8 cellular contexts compared by ENCODE assay signal in genomic region chr3:46087871-46088270, GRCh38.
DNase-seq lines count a peak whose midpoint lies in the region; ATAC-seq and TF ChIP-seq lines count a peak whose summit lies in the region.

No MANE protein-coding gene starts in this region.

- ATAC-seq in HG03571 (IDR thresholded peaks at IDR 0.05; ENCODE audit: unreplicated experiment) (no peak), gastroesophageal sphincter (no peak), HG03095 (IDR thresholded peaks at IDR 0.05; ENCODE audit: unreplicated experiment) (no peak)

- no peaks in the 10 kb centered on the region for H3K27me3 ChIP-seq in dorsolateral prefrontal cortex
- H3K27me3 ChIP-seq in gastroesophageal sphincter: no peaks in the 10 kb centered on the region

- H3K4me1 ChIP-seq in gastroesophageal sphincter: no peaks in the 10 kb centered on the region

- WGBS in gastroesophageal sphincter (ENCODE audit: low coverage in 1 of 2), 2 donors: 25 to 35% methylated on average over 2 to 3 of the region's 3 CpGs

- TF ChIP-seq EP300 in gastroesophageal sphincter (IDR thresholded peaks at IDR 0.05): no peak

- intact Hi-C loops in dorsolateral prefrontal cortex (cut with DNase I): loop anchor here (5.0 kb wide), 3 partner anchors 114 to 294 kb away; no protein-coding TSS in a partner anchor

- DNase-seq in NCI-H2029 (lab: John Stamatoyannopoulos, UW): peak; percentile 4
- no peak for DNase-seq in NCI-H2029 treated with DMSO at 0.1 percent for 48 hours (lab: John Stamatoyannopoulos, UW)
- peak; percentile 24 for DNase-seq in NAMALWA (ENCODE audit: low spot score)
- DNase-seq in dorsolateral prefrontal cortex: peak in 1 of 10 donors; percentile 42
- peak; percentile 56 for DNase-seq in renal cortical epithelial cell (ENCODE audit: low read depth)

- peak in 44 of 56 donors; percentile 13 to 61 (median 36) for TF ChIP-seq CTCF in dorsolateral prefrontal cortex (IDR thresholded peaks at IDR 0.05 in 54 of 56, conservative IDR thresholded peaks at IDR 0.05 in 2 of 56; ENCODE audit: low read depth in 1 of 56, partially characterized antibody in 56 of 56)
- TF ChIP-seq CTCF in gastroesophageal sphincter (IDR thresholded peaks at IDR 0.05): peak in 1 of 4 experiments; percentile 27

- H3K36me3 ChIP-seq in gastroesophageal sphincter: no peaks in the 10 kb centered on the region

- TF ChIP-seq POLR2A in gastroesophageal sphincter (IDR thresholded peaks at IDR 0.05): no peak

- no peak overlapping the region for H3K4me3 ChIP-seq in dorsolateral prefrontal cortex
- no peak overlapping the region for H3K4me3 ChIP-seq in gastroesophageal sphincter

- H3K27ac ChIP-seq in dorsolateral prefrontal cortex (no peak overlapping the region), gastroesophageal sphincter (no peak overlapping the region)

- no peaks in the 10 kb centered on the region for H3K9me3 ChIP-seq in gastroesophageal sphincter
